Comparison of ENCODE assay signal across 1 cellular context in genomic region chr7:129224251-129225205, GRCh38.
TF ChIP-seq lines count a peak whose summit lies in the region.

AHCYL2 (plus strand) TSS chr7:129225030.

TF ChIP-seq in SK-N-SH, 30 proteins besides CTCF, POLR2A, EP300 and RAD21 (continued from another document):
- 0 out of 2 replicates have a peak, but pooled peaks have one; percentile 16 for TF ChIP-seq REST (IDR thresholded peaks at IDR 0.05; ENCODE audit: low read depth, low read length)
